ENCODE assay signal across 27 cellular contexts in the genomic region with DNA sequence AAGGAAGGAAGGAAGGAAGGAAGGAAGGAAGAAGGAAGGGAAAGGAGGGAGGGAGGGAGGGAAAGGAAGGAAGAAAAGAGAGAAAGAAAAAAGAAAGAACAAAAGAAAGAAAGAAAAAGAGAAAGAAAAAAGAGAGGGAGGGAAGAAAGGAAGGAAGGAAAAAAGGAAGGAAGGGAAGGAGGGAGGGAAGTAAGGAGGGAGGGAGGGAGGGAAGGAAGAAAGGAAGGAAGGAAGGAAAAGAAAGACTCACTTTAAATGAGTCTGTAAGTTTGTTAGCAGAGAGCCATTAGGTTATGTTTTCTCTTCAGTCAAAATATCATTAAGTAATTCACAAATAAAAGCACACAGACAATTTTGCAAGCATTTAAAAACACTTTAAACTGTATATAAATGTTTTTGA.
"Had no signal": no experiment of that assay in that cellular context is flagged by ENCODE, and none has a peak within 500 bp of the region (broad histone marks: within the 10 kb centered on the region; RNA-seq: fewer than 3 reads in every experiment).

No MANE protein-coding gene starts in this region.

- H3K36me3 ChIP-seq: colonic mucosa, esophagus muscularis mucosa, esophagus squamous epithelium, gastrocnemius medialis, gastroesophageal sphincter, heart left ventricle, heart right ventricle had no signal

- H3K27me3 ChIP-seq: colonic mucosa, dorsolateral prefrontal cortex, esophagus muscularis mucosa, esophagus squamous epithelium, gastrocnemius medialis, gastroesophageal sphincter, heart left ventricle, heart right ventricle, hepatocyte had no signal

- H3K79me2 ChIP-seq: hepatocyte had no signal

- FAIRE-seq: colon, endometrium, endothelial cell of umbilical vein, frontal cortex had no signal

- ATAC-seq: effector memory CD8-positive, alpha-beta T cell; esophagus mucosa; gastrocnemius medialis; gastroesophageal sphincter; heart left ventricle; heart right ventricle had no signal

- DNase-seq: colonic mucosa; cortex of kidney; dermis blood vessel endothelial cell; dorsolateral prefrontal cortex; effector CD4-positive, alpha-beta T cell; effector CD8-positive, alpha-beta T cell; effector memory CD4-positive, alpha-beta T cell; effector memory CD8-positive, alpha-beta T cell; endodermal cell; erythroblast; esophagus squamous epithelium; foreskin fibroblast; foreskin melanocyte; gastrocnemius medialis; glutamatergic neuron; head of caudate nucleus; heart left ventricle; heart right ventricle had no signal

- H3K27ac ChIP-seq: colonic mucosa, dorsolateral prefrontal cortex, epithelial cell of prostate, esophagus muscularis mucosa, esophagus squamous epithelium, gastrocnemius medialis, gastroesophageal sphincter, heart left ventricle, heart right ventricle, hepatocyte had no signal

- H3K9me3 ChIP-seq: colonic mucosa, esophagus muscularis mucosa, esophagus squamous epithelium, gastrocnemius medialis, gastroesophageal sphincter, heart left ventricle, heart right ventricle had no signal

- H3K4me2 ChIP-seq: hepatocyte had no signal

- H3K4me3 ChIP-seq: colonic mucosa, dorsolateral prefrontal cortex, esophagus muscularis mucosa, esophagus squamous epithelium, gastrocnemius medialis, gastroesophageal sphincter, heart left ventricle, heart right ventricle, hepatocyte had no signal

- H2AFZ ChIP-seq: hepatocyte had no signal

- H3K4me1 ChIP-seq: colonic mucosa had no signal
